ENCODE assay signal across 8 cellular contexts in the genomic region with DNA sequence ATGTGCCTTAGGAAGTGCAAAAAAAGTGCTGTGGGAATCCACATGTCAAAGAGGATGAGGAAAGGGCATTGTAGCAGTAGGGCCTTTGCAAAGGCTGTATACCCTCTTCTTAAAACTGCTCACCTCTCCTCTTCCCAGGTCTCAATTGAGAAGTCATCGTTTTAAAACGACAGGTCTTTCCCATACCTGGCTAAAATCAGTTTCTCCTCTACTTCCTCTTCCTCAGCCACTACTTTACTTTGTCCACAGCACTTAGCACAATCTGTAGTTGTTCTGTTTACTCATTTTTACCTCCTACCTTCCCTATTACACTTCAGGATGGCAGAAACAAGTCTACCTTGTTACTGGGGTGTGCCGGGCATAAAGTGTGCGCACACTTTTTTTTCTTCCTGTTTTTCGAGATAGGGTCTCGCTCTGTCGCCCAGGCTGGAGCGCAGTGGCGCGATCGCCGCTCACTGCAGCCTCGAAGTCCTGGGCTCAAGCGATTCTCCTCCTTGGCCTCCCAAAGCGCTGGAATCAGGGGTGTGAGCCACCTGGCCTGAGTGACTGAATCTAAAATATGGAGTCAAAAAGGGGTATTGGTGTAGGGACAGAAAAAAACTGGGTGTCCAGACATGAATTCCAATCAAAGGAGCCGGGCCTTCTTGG. TPM values are rescaled to one million over a fixed set of nuclear protein-coding genes. Genes with fewer than 3 reads are reported as not detected.
DNase-seq lines count a peak whose midpoint lies in the region; ATAC-seq and TF ChIP-seq lines count a peak whose summit lies in the region.

No MANE protein-coding gene starts in this region.

- no peak for TF ChIP-seq CTCF in OCI-LY3 (IDR thresholded peaks at IDR 0.05; ENCODE audit: low read depth, low read length)
- no peak for TF ChIP-seq CTCF in endodermal cell (conservative IDR thresholded peaks at IDR 0.05)

- DNase-seq in endodermal cell (no peak), UCSD-AML1 (lab: John Stamatoyannopoulos, UW; ENCODE audit: unreplicated experiment) (no peak), NCI-H774 (lab: John Stamatoyannopoulos, UW) (no peak)
- no peak for DNase-seq in natural killer cell treated with Interleukin-12 subunit alpha and Interleukin-12 subunit beta and Interleukin-15 and Interleukin-18, amount 100 ng/mL, for 72 hours (ENCODE audit: low spot score)

- H3K9ac ChIP-seq in OCI-LY3 (ENCODE audit: low read length) (peak overlapping the region; percentile 96), endodermal cell (ENCODE audit: extremely low read depth, low read length, poor library complexity, severe bottlenecking) (peak overlapping the region; percentile 45)

- H3K4me1 Mint-ChIP-seq in endodermal cell, result peaks cover 37% of the 10 kb centered on the region
- peaks cover 39 to 42% of the 10 kb centered on the region in 2 donors for H3K4me1 Mint-ChIP-seq in natural killer cell treated with Interleukin-12 subunit alpha and Interleukin-12 subunit beta and Interleukin-15 and Interleukin-18, amount 100 ng/mL, for 72 hours (ENCODE audit: low read depth in 2 of 2)

- H3K4me2 ChIP-seq in OCI-LY3 (ENCODE audit: low read length), result peak overlapping the region; percentile 89

- peaks cover 15% of the 10 kb centered on the region for H3K27me3 Mint-ChIP-seq in endodermal cell (ENCODE audit: insufficient read depth)
- H3K27me3 Mint-ChIP-seq in natural killer cell treated with Interleukin-12 subunit alpha and Interleukin-12 subunit beta and Interleukin-15 and Interleukin-18, amount 100 ng/mL, for 72 hours, result peaks cover 1 to 4% of the 10 kb centered on the region in 2 donors

- H3K4me3 ChIP-seq in OCI-LY3 (ENCODE audit: low read length), result peak overlapping the region; percentile 78
- H3K4me3 ChIP-seq in endodermal cell (ENCODE audit: low read length), result peak overlapping the region; percentile 77

- peak overlapping the region; percentile 66 for H3K4me3 Mint-ChIP-seq in endodermal cell
- peak overlapping the region; percentile 83 for H3K4me3 Mint-ChIP-seq in natural killer cell treated with Interleukin-12 subunit alpha and Interleukin-12 subunit beta and Interleukin-15 and Interleukin-18, amount 100 ng/mL, for 72 hours

- H3K36me3 ChIP-seq in OCI-LY3 (replicated peaks; ENCODE audit: low read depth, low read length) (no peaks in the 10 kb centered on the region), endodermal cell (ENCODE audit: control insufficient read depth, insufficient read depth, low read length) (no peaks in the 10 kb centered on the region)

- peak overlapping the region; percentile 34 for H2AFZ ChIP-seq in OCI-LY3 (ENCODE audit: low read depth, low read length)

- 23% methylated on average over 14 to 16 of the region's 16 CpGs for WGBS in endodermal cell (ENCODE audit: insufficient coverage in 1 of 2, insufficient read length in 1 of 2), 2 experiments

- H3K27ac ChIP-seq in OCI-LY3 (ENCODE audit: low read length) (peak overlapping the region; percentile 74), endodermal cell (ENCODE audit: low read depth, low read length) (peak overlapping the region; percentile 93)

- H3K79me2 ChIP-seq in OCI-LY3 (ENCODE audit: low read length), result no peaks in the 10 kb centered on the region

- peaks cover 22% of the 10 kb centered on the region for H3K4me1 ChIP-seq in OCI-LY3 (ENCODE audit: low read length)
- peaks cover 21% of the 10 kb centered on the region for H3K4me1 ChIP-seq in endodermal cell (ENCODE audit: control insufficient read depth, insufficient read depth, low read length)

- peaks cover 26% of the 10 kb centered on the region for H3K27me3 ChIP-seq in OCI-LY3 (ENCODE audit: low read depth, low read length)
- peaks cover 8% of the 10 kb centered on the region for H3K27me3 ChIP-seq in endodermal cell (ENCODE audit: control insufficient read depth, insufficient read depth, low read length, poor library complexity, severe bottlenecking)

- no peaks in the 10 kb centered on the region for H3K36me3 Mint-ChIP-seq in endodermal cell (ENCODE audit: low read depth)
- no peaks in the 10 kb centered on the region for H3K36me3 Mint-ChIP-seq in natural killer cell treated with Interleukin-12 subunit alpha and Interleukin-12 subunit beta and Interleukin-15 and Interleukin-18, amount 100 ng/mL, for 72 hours

- peak overlapping the region; percentile 98 for H3K27ac Mint-ChIP-seq in endodermal cell
- H3K27ac Mint-ChIP-seq in natural killer cell treated with Interleukin-12 subunit alpha and Interleukin-12 subunit beta and Interleukin-15 and Interleukin-18, amount 100 ng/mL, for 72 hours, result peak overlapping the region; percentile 98

- no peaks in the 10 kb centered on the region for H4K20me1 ChIP-seq in OCI-LY3 (ENCODE audit: insufficient read depth, low read length)

- peak; percentile 23 for ATAC-seq in GM18502 (IDR thresholded peaks at IDR 0.05; ENCODE audit: poor library complexity, unreplicated experiment)
- peak; percentile 2 for ATAC-seq in HG02571 (IDR thresholded peaks at IDR 0.05; ENCODE audit: unreplicated experiment)
- ATAC-seq in natural killer cell treated with Interleukin-12 subunit alpha and Interleukin-12 subunit beta and Interleukin-15 and Interleukin-18, amount 100 ng/mL, for 72 hours, result no peak
- no peak for ATAC-seq in HG03108 (IDR thresholded peaks at IDR 0.05; ENCODE audit: unreplicated experiment)

- H3K9me3 Mint-ChIP-seq in endodermal cell, result peaks cover 9% of the 10 kb centered on the region
- no peaks in the 10 kb centered on the region for H3K9me3 Mint-ChIP-seq in natural killer cell treated with Interleukin-12 subunit alpha and Interleukin-12 subunit beta and Interleukin-15 and Interleukin-18, amount 100 ng/mL, for 72 hours

- H3K9me3 ChIP-seq in OCI-LY3 (ENCODE audit: insufficient read depth, low read length) (no peaks in the 10 kb centered on the region), endodermal cell (ENCODE audit: control insufficient read depth, low read length) (no peaks in the 10 kb centered on the region)

RNA-seq across cellular contexts. Expression of a gene that starts 9.8 kb away (rescaled TPM):
- 100 to 1,000 TPM; 103 to 108 TPM for total RNA-seq in endodermal cell
- 140 TPM for polyA plus RNA-seq in endodermal cell (2013, experiment 1 of 2)
- polyA plus RNA-seq in endodermal cell (2013, experiment 2 of 2), result 132 TPM
- 100 to 1,000 TPM; 130 to 136 TPM for total RNA-seq in natural killer cell treated with Interleukin-12 subunit alpha and Interleukin-12 subunit beta and Interleukin-15 and Interleukin-18, amount 100 ng/mL, for 72 hours

Comparison
In these comparisons a context has a peak if more than half of its experiments do, and no peak if none do; other contexts are left out.
1. ATAC-seq: peak in GM18502 (single experiment) and HG02571 (single experiment); none in natural killer cell treated with Interleukin-12 subunit alpha and Interleukin-12 subunit beta and Interleukin-15 and Interleukin-18, amount 100 ng/mL, for 72 hours (0 of 2) and HG03108 (single experiment).